8 cellular contexts compared by ENCODE assay signal in the genomic region with DNA sequence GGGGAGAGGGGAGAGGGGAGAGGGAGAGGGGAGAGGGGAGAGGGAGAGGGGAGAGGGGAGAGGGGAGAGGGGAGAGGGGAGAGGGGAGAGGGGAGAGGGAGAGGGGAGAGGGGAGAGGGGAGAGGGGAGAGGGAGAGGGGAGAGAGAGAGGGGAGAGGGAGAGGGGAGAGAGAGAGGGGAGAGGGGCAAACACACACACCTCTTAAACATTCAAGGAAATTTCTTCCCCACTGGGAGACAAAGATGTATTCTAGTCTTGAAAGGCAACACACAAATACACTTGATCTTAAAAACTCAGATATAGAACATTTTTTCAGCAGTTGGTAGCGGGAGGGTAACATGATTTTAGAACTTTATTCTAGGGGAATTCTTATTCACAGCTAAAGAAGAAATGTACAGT. TPM values are rescaled to one million over a fixed set of nuclear protein-coding genes. Genes with fewer than 3 reads are reported as not detected.
DNase-seq lines count a peak whose midpoint lies in the region; ATAC-seq and TF ChIP-seq lines count a peak whose summit lies in the region.
"Not testable (repeated sequence)": the region's sequence is repeated elsewhere in the genome, so short reads cannot be mapped to it uniquely, and the experiment has no call there.

No MANE protein-coding gene starts in this region.

- not testable (repeated sequence) for TF ChIP-seq POLR2A in right lobe of liver (IDR thresholded peaks at IDR 0.05)

- DNase-seq in CD4-positive, alpha-beta T cell; T-cell; activated CD8-positive, alpha-beta T cell treated with anti-CD3 and anti-CD28 coated beads, Interleukin-2, amount 10 ng/mL, durations not matched to agents 7 days and 5 days; effector memory CD4-positive, alpha-beta T cell; right lobe of liver: not testable (repeated sequence)

- H3F3A ChIP-seq in Loucy (ENCODE audit: low read depth): peaks cover 49% of the 10 kb centered on the region

- TF ChIP-seq CTCF in CD4-positive, alpha-beta T cell (IDR thresholded peaks at IDR 0.05); Loucy (conservative IDR thresholded peaks at IDR 0.05; ENCODE audit: low read length); right lobe of liver (IDR thresholded peaks at IDR 0.05): not testable (repeated sequence)

- 67% methylated on average over 1 of the region's 1 CpG for WGBS in right lobe of liver (ENCODE audit: insufficient coverage, low coverage, low lambda C conversion rate, missing lambda C conversion rate)

- H3K27ac Mint-ChIP-seq in CD4-positive, alpha-beta T cell: peak overlapping the region; percentile 73
- H3K27ac Mint-ChIP-seq in T-cell: peak overlapping the region; percentile 85 to 86
- peak overlapping the region; percentile 3 for H3K27ac Mint-ChIP-seq in activated CD8-positive, alpha-beta T cell treated with anti-CD3 and anti-CD28 coated beads, Interleukin-2, amount 10 ng/mL, durations not matched to agents 7 days and 5 days
- H3K27ac Mint-ChIP-seq in activated naive CD8-positive, alpha-beta T cell: peak overlapping the region; percentile 51
- peak overlapping the region; percentile 80 for H3K27ac Mint-ChIP-seq in stimulated activated naive CD8-positive, alpha-beta T cell treated with anti-CD3 and anti-CD28 coated beads, Interleukin-15, Interleukin-2, amounts not matched to agents 100 ng/mL and 50 ng/mL, for 24 hours

- peaks cover 36% of the 10 kb centered on the region for H4K20me1 ChIP-seq in Loucy (ENCODE audit: insufficient read depth, low read length, poor library complexity, severe bottlenecking)

- not testable (repeated sequence) for H3K36me3 ChIP-seq in Loucy (ENCODE audit: insufficient read depth, low read length); effector memory CD4-positive, alpha-beta T cell (ENCODE audit: control insufficient read depth, insufficient read depth, low read length); right lobe of liver

- H3K27me3 ChIP-seq in CD4-positive, alpha-beta T cell (ENCODE audit: control insufficient read depth, insufficient read depth, low read length); Loucy (ENCODE audit: insufficient read depth, low read length, poor library complexity, severe bottlenecking); effector memory CD4-positive, alpha-beta T cell (replicated peaks; ENCODE audit: control insufficient read depth, insufficient read depth, low read length, poor library complexity, severe bottlenecking); right lobe of liver: not testable (repeated sequence)

- CTCF ChIA-PET in CD4-positive, alpha-beta T cell (lab: Charles Lee); T-cell (lab: Charles Lee); activated CD8-positive, alpha-beta T cell treated with anti-CD3 and anti-CD28 coated beads, Interleukin-2, amount 10 ng/mL, durations not matched to agents 7 days and 5 days (lab: Charles Lee): not testable (repeated sequence)

- not testable (repeated sequence) for H3K4me3 ChIP-seq in Loucy (ENCODE audit: low read length, poor library complexity, severe bottlenecking); effector memory CD4-positive, alpha-beta T cell (ENCODE audit: insufficient read depth, low read depth, low read length, poor library complexity, severe bottlenecking); right lobe of liver

- H3K36me3 Mint-ChIP-seq in CD4-positive, alpha-beta T cell (ENCODE audit: low read depth): peaks cover 12% of the 10 kb centered on the region
- not testable (repeated sequence) for H3K36me3 Mint-ChIP-seq in T-cell; activated naive CD8-positive, alpha-beta T cell
- peaks cover 29% of the 10 kb centered on the region for H3K36me3 Mint-ChIP-seq in activated CD8-positive, alpha-beta T cell treated with anti-CD3 and anti-CD28 coated beads, Interleukin-2, amount 10 ng/mL, durations not matched to agents 7 days and 5 days (ENCODE audit: low read depth)
- peaks cover 15% of the 10 kb centered on the region for H3K36me3 Mint-ChIP-seq in stimulated activated naive CD8-positive, alpha-beta T cell treated with anti-CD3 and anti-CD28 coated beads, Interleukin-15, Interleukin-2, amounts not matched to agents 100 ng/mL and 50 ng/mL, for 24 hours (ENCODE audit: low read depth)

- H3K4me1 ChIP-seq in Loucy (ENCODE audit: insufficient read depth, low read length, poor library complexity, severe bottlenecking) (peaks cover 80% of the 10 kb centered on the region), right lobe of liver (peaks cover 0 to 80% (median 28%) of the 10 kb centered on the region in 4 donors)
- peaks cover 61% of the 10 kb centered on the region for H3K4me1 ChIP-seq in effector memory CD4-positive, alpha-beta T cell (ENCODE audit: control insufficient read depth, insufficient read depth, low read length, poor library complexity, severe bottlenecking)

- H2AFZ ChIP-seq in Loucy (ENCODE audit: low read length): not testable (repeated sequence)

- not testable (repeated sequence) for H3K9ac ChIP-seq in Loucy (ENCODE audit: low read depth, low read length, poor library complexity, severe bottlenecking)

- not testable (repeated sequence) for H3K9me2 ChIP-seq in Loucy (replicated peaks; ENCODE audit: low read depth, low read length)

- peaks cover 86% of the 10 kb centered on the region for H3K4me1 Mint-ChIP-seq in CD4-positive, alpha-beta T cell (ENCODE audit: low read depth)
- peaks cover 82 to 86% (median 82%) of the 10 kb centered on the region in 3 donors for H3K4me1 Mint-ChIP-seq in T-cell
- peaks cover 83% of the 10 kb centered on the region for H3K4me1 Mint-ChIP-seq in activated CD8-positive, alpha-beta T cell treated with anti-CD3 and anti-CD28 coated beads, Interleukin-2, amount 10 ng/mL, durations not matched to agents 7 days and 5 days (ENCODE audit: low read depth)
- H3K4me1 Mint-ChIP-seq in activated naive CD8-positive, alpha-beta T cell (ENCODE audit: low read depth): peaks cover 83% of the 10 kb centered on the region
- H3K4me1 Mint-ChIP-seq in stimulated activated naive CD8-positive, alpha-beta T cell treated with anti-CD3 and anti-CD28 coated beads, Interleukin-15, Interleukin-2, amounts not matched to agents 100 ng/mL and 50 ng/mL, for 24 hours (ENCODE audit: low read depth): peaks cover 86% of the 10 kb centered on the region

- H3K9me3 Mint-ChIP-seq in CD4-positive, alpha-beta T cell; T-cell; activated CD8-positive, alpha-beta T cell treated with anti-CD3 and anti-CD28 coated beads, Interleukin-2, amount 10 ng/mL, durations not matched to agents 7 days and 5 days (ENCODE audit: insufficient read depth); activated naive CD8-positive, alpha-beta T cell (ENCODE audit: low read depth); stimulated activated naive CD8-positive, alpha-beta T cell treated with anti-CD3 and anti-CD28 coated beads, Interleukin-15, Interleukin-2, amounts not matched to agents 100 ng/mL and 50 ng/mL, for 24 hours: not testable (repeated sequence)

- peak overlapping the region; percentile 84 for H3K4me2 ChIP-seq in Loucy (ENCODE audit: low read depth, low read length, poor library complexity, severe bottlenecking)

- not testable (repeated sequence) for H3K9me3 ChIP-seq in CD4-positive, alpha-beta T cell (ENCODE audit: control insufficient read depth, low read length); Loucy (ENCODE audit: insufficient read depth, low read depth, low read length); effector memory CD4-positive, alpha-beta T cell (ENCODE audit: control insufficient read depth, low read length); right lobe of liver

- H3K27ac ChIP-seq in CD4-positive, alpha-beta T cell (ENCODE audit: low read depth, low read length): not testable (repeated sequence)
- H3K27ac ChIP-seq in effector memory CD4-positive, alpha-beta T cell (ENCODE audit: insufficient read depth, low read length, poor library complexity, severe bottlenecking): peak overlapping the region; percentile 33
- H3K27ac ChIP-seq in right lobe of liver: peak overlapping the region; percentile 37 to 66 (median 48)

- POLR2A ChIA-PET in CD4-positive, alpha-beta T cell (lab: Charles Lee): interaction anchor here (0.6 kb wide), 1 partner anchor 24 kb away, joined by 3 read pairs; no protein-coding TSS in a partner anchor
- POLR2A ChIA-PET in T-cell (lab: Charles Lee): not testable (repeated sequence)
- POLR2A ChIA-PET in activated CD8-positive, alpha-beta T cell treated with anti-CD3 and anti-CD28 coated beads, Interleukin-2, amount 10 ng/mL, durations not matched to agents 7 days and 5 days (lab: Charles Lee): interaction anchor here (1.0 kb wide), 1 partner anchor 41 kb away, joined by 3 read pairs; no protein-coding TSS in a partner anchor

- ATAC-seq in CD4-positive, alpha-beta T cell (ENCODE audit: poor library complexity); T-cell (replicated peaks in 1 of 4); activated CD8-positive, alpha-beta T cell treated with anti-CD3 and anti-CD28 coated beads, Interleukin-2, amount 10 ng/mL, durations not matched to agents 7 days and 5 days; right lobe of liver: not testable (repeated sequence)

- not testable (repeated sequence) for H3K27me3 Mint-ChIP-seq in CD4-positive, alpha-beta T cell; T-cell; activated CD8-positive, alpha-beta T cell treated with anti-CD3 and anti-CD28 coated beads, Interleukin-2, amount 10 ng/mL, durations not matched to agents 7 days and 5 days (ENCODE audit: low read depth); activated naive CD8-positive, alpha-beta T cell; stimulated activated naive CD8-positive, alpha-beta T cell treated with anti-CD3 and anti-CD28 coated beads, Interleukin-15, Interleukin-2, amounts not matched to agents 100 ng/mL and 50 ng/mL, for 24 hours

- H3K4me3 Mint-ChIP-seq in CD4-positive, alpha-beta T cell; T-cell; activated CD8-positive, alpha-beta T cell treated with anti-CD3 and anti-CD28 coated beads, Interleukin-2, amount 10 ng/mL, durations not matched to agents 7 days and 5 days; activated naive CD8-positive, alpha-beta T cell; stimulated activated naive CD8-positive, alpha-beta T cell treated with anti-CD3 and anti-CD28 coated beads, Interleukin-15, Interleukin-2, amounts not matched to agents 100 ng/mL and 50 ng/mL, for 24 hours: not testable (repeated sequence)

- intact Hi-C loops in CD4-positive, alpha-beta T cell (cut with DNase I, micrococcal nuclease): loop anchor here in 1 of 2 experiments (2.0 kb wide), 1 partner anchor 15 kb away; no protein-coding TSS in a partner anchor
- intact Hi-C loops in right lobe of liver (cut with DNase I): not testable (repeated sequence)

- peaks cover 76% of the 10 kb centered on the region for H3K79me2 ChIP-seq in Loucy (ENCODE audit: insufficient read depth, low read length)

RNA-seq across cellular contexts. Expression of a gene that starts 42.5 kb away (rescaled TPM):
- total RNA-seq in CD4-positive, alpha-beta T cell: 10 to 100 TPM; 78.0 to 86.8 TPM
- total RNA-seq in T-cell: 100 to 1,000 TPM in 1 of 5 donors, 10 to 100 TPM in 4; 71.4 to 101 (median 86.5) TPM
- total RNA-seq in activated CD8-positive, alpha-beta T cell treated with anti-CD3 and anti-CD28 coated beads, Interleukin-2, amount 10 ng/mL, durations not matched to agents 7 days and 5 days: 100 to 1,000 TPM; 116 TPM
- total RNA-seq in right lobe of liver: 100 to 1,000 TPM in 1 of 6 experiments, 10 to 100 TPM in 5; 48.5 to 117 (median 55.7) TPM

Comparison
In these comparisons a context has a peak if more than half of its experiments do, and no peak if none do; other contexts are left out.
1. H3K27ac Mint-ChIP-seq: peak in every context shown above with its lines; median percentile 86 in T-cell; 80 in stimulated activated naive CD8-positive, alpha-beta T cell treated with anti-CD3 and anti-CD28 coated beads, Interleukin-15, Interleukin-2, amounts not matched to agents 100 ng/mL and 50 ng/mL, for 24 hours; 73 in CD4-positive, alpha-beta T cell; 51 in activated naive CD8-positive, alpha-beta T cell; 3 in activated CD8-positive, alpha-beta T cell treated with anti-CD3 and anti-CD28 coated beads, Interleukin-2, amount 10 ng/mL, durations not matched to agents 7 days and 5 days.